In genomic region chr11:125342281-125342980, GRCh38 we compare ENCODE assay signal across 27 cellular contexts.
A peak's percentile ranks its signal among the peaks of the same experiment; 100 is the strongest.
DNase-seq lines count a peak whose midpoint lies in the region; ATAC-seq and TF ChIP-seq lines count a peak whose summit lies in the region.
"Had no signal": no experiment of that assay in that cellular context is flagged by ENCODE, and none has a peak within 500 bp of the region (broad histone marks: within the 10 kb centered on the region; RNA-seq: fewer than 3 reads in every experiment).

No MANE protein-coding gene starts in this region.

- H4K20me1 ChIP-seq in GM23338 (replicated peaks; ENCODE audit: insufficient read depth) = no peaks in the 10 kb centered on the region
- no peaks in the 10 kb centered on the region for H4K20me1 ChIP-seq in osteoblast (ENCODE audit: insufficient read depth, low read length)

- H3K4me1 Mint-ChIP-seq in GM23338 = peaks cover 49% of the 10 kb centered on the region
- H3K4me1 Mint-ChIP-seq in brain = peaks cover 96% of the 10 kb centered on the region
- peaks cover 92% of the 10 kb centered on the region for H3K4me1 Mint-ChIP-seq in nephron
- H3K4me1 Mint-ChIP-seq: B cell; stimulated activated effector memory CD8-positive, alpha-beta T cell treated with anti-CD3 and anti-CD28 coated beads, Interleukin-12 subunit alpha, Interleukin-12 subunit beta, amount 100 ng/mL, for 72 hours; T-cell had no signal

- H3K27me3 Mint-ChIP-seq in GM23338 (ENCODE audit: insufficient read depth, low read depth, poor library complexity) (peaks cover 25% of the 10 kb centered on the region), brain (peaks cover 3% of the 10 kb centered on the region), nephron (ENCODE audit: low read depth) (peaks cover 6% of the 10 kb centered on the region)

- H3K27me3 ChIP-seq in GM23338 (ENCODE audit: insufficient read depth) (peaks cover 9% of the 10 kb centered on the region; the same call in 1 of the 2 replicates), spleen (replicated peaks in 1 of 7) (peaks cover 0 to 49% (median 0%) of the 10 kb centered on the region in 7 donors), osteoblast (ENCODE audit: insufficient read depth, low read length) (peaks cover 4% of the 10 kb centered on the region)
- H3K27me3 ChIP-seq: ovary, right atrium auricular region, SJSA1 had no signal

- no peaks in the 10 kb centered on the region for H3F3A ChIP-seq in GM23338 (replicated peaks; ENCODE audit: low read depth)

- H3K4me1 ChIP-seq in GM23338 (ENCODE audit: insufficient read depth) (peaks cover 24% of the 10 kb centered on the region), spleen (peaks cover 0 to 20% (median 1%) of the 10 kb centered on the region in 6 donors), osteoblast (ENCODE audit: insufficient read depth, low read length) (peaks cover 19% of the 10 kb centered on the region)
- H3K4me1 ChIP-seq: SJSA1 had no signal

- peak; percentile 8; the same call in 2 of the 3 replicates for ATAC-seq in GM23338
- ATAC-seq: CD8-positive, alpha-beta T cell; stimulated activated effector memory CD8-positive, alpha-beta T cell treated with anti-CD3 and anti-CD28 coated beads, Interleukin-12 subunit alpha, Interleukin-12 subunit beta, amount 100 ng/mL, for 72 hours; T-cell had no signal

- H3K36me3 ChIP-seq in GM23338 (ENCODE audit: insufficient read depth) = no peaks in the 10 kb centered on the region
- no peaks in the 10 kb centered on the region for H3K36me3 ChIP-seq in spleen
- no peaks in the 10 kb centered on the region for H3K36me3 ChIP-seq in osteoblast (ENCODE audit: insufficient read depth, low read length)
- H3K36me3 ChIP-seq: ovary, right atrium auricular region, SJSA1 had no signal

- no peak for TF ChIP-seq CTCF in GM23338 (conservative IDR thresholded peaks at IDR 0.05; ENCODE audit: low read depth in 2 of 2)
- no peak for TF ChIP-seq CTCF in brain (conservative IDR thresholded peaks at IDR 0.05)
- TF ChIP-seq CTCF in nephron (IDR thresholded peaks at IDR 0.05; ENCODE audit: unreplicated experiment in 3 of 3) = no peak
- TF ChIP-seq CTCF in spleen (IDR thresholded peaks at IDR 0.05 in 8 of 11, conservative IDR thresholded peaks at IDR 0.05 in 3 of 11) = no peak
- no peak for TF ChIP-seq CTCF in osteoblast (IDR thresholded peaks at IDR 0.05; ENCODE audit: extremely low read depth, low read depth, low read length)

- H3K9me2 ChIP-seq in GM23338 (ENCODE audit: insufficient read depth) = no peaks in the 10 kb centered on the region

- DNase-seq in GM23338 (ENCODE audit: low spot score) = no peak
- DNase-seq in spleen = peak; percentile 54
- no peak for DNase-seq in stimulated activated CD4-positive, alpha-beta T cell treated with anti-CD3 and anti-CD28 coated beads, Interleukin-4, amount 100 ng/mL, for 24 hours
- DNase-seq in kidney tubule cell (ENCODE audit: low spot score) = no peak
- no peak for DNase-seq in DMS153 treated with DMSO at 0.1 percent for 48 hours (lab: John Stamatoyannopoulos, UW; ENCODE audit: unreplicated experiment)
- DNase-seq in osteoblast (ENCODE audit: insufficient read length, low spot score, missing footprints) = no peak
- DNase-seq: activated CD4-positive, alpha-beta T cell treated with anti-CD3 and anti-CD28 coated beads, Interleukin-2, amount 50 U/mL, for 4 hours; activated CD8-positive, alpha-beta memory T cell treated with anti-CD3 and anti-CD28 coated beads, Interleukin-2, amount 50 U/mL, for 48 hours; amygdala; CD8-positive, alpha-beta T cell; cortex of kidney; naive B cell; NCI-H1105 treated with DMSO at 0.1 percent for 48 hours; NCI-H2029 treated with DMSO at 0.1 percent for 48 hours; NCI-H226; RPMI8226; stimulated activated CD4-positive, alpha-beta T cell treated with anti-CD3 and anti-CD28 coated beads, Interleukin-12 subunit alpha, Interleukin-12 subunit beta, amount 100 ng/mL, for 4 hours; stimulated activated CD4-positive, alpha-beta T cell treated with anti-CD3 and anti-CD28 coated beads, Interleukin-4, amount 100 ng/mL, for 1 hour; T-cell had no signal

- H2AFZ ChIP-seq in GM23338 (peak overlapping the region; percentile 98), osteoblast (ENCODE audit: low read length) (no peak overlapping the region)

- H3K9me3 ChIP-seq in spleen (no peaks in the 10 kb centered on the region), osteoblast (ENCODE audit: low read depth, low read length) (no peaks in the 10 kb centered on the region)
- H3K9me3 ChIP-seq: ovary, right atrium auricular region, SJSA1 had no signal

- WGBS in spleen, 5 donors = 79 to 89% (median 84%) methylated on average over 15 to 16 of the region's 16 CpGs

- H3K9me3 Mint-ChIP-seq in GM23338 (no peaks in the 10 kb centered on the region), brain (no peaks in the 10 kb centered on the region), nephron (no peaks in the 10 kb centered on the region)
- H3K9me3 Mint-ChIP-seq: activated naive CD4-positive, alpha-beta T cell treated with anti-CD3 and anti-CD28 coated beads, Interleukin-2, amount 50 U/mL, for 24 hours; CD8-positive, alpha-beta T cell; naive B cell; stimulated activated effector memory CD8-positive, alpha-beta T cell treated with anti-CD3 and anti-CD28 coated beads, Interleukin-12 subunit alpha, Interleukin-12 subunit beta, amount 100 ng/mL, for 72 hours; T-cell had no signal

- no peaks in the 10 kb centered on the region for H3K36me3 Mint-ChIP-seq in GM23338 (ENCODE audit: low read depth)
- no peaks in the 10 kb centered on the region for H3K36me3 Mint-ChIP-seq in brain
- H3K36me3 Mint-ChIP-seq in nephron (ENCODE audit: low read depth) = peaks cover 12% of the 10 kb centered on the region
- H3K36me3 Mint-ChIP-seq: activated naive CD4-positive, alpha-beta T cell treated with anti-CD3 and anti-CD28 coated beads, Interleukin-2, amount 50 U/mL, for 24 hours; CD8-positive, alpha-beta T cell; naive B cell; stimulated activated effector memory CD8-positive, alpha-beta T cell treated with anti-CD3 and anti-CD28 coated beads, Interleukin-12 subunit alpha, Interleukin-12 subunit beta, amount 100 ng/mL, for 72 hours; T-cell had no signal

- H3K27ac ChIP-seq in GM23338 (ENCODE audit: low read depth) = no peak overlapping the region
- no peak overlapping the region for H3K27ac ChIP-seq in spleen
- no peak overlapping the region for H3K27ac ChIP-seq in osteoblast (ENCODE audit: low read depth, low read length)
- H3K27ac ChIP-seq: SJSA1 had no signal

- no peaks in the 10 kb centered on the region for H3K79me2 ChIP-seq in GM23338 (replicated peaks; ENCODE audit: insufficient read depth)
- no peaks in the 10 kb centered on the region for H3K79me2 ChIP-seq in osteoblast (ENCODE audit: insufficient read depth, low read length)

- H3K4me2 ChIP-seq in GM23338 = peak overlapping the region; percentile 60
- H3K4me2 ChIP-seq in osteoblast (ENCODE audit: insufficient read depth, low read length) = no peak overlapping the region

- no peak overlapping the region for H3K4me3 ChIP-seq in GM23338
- H3K4me3 ChIP-seq in spleen = no peak overlapping the region
- H3K4me3 ChIP-seq in osteoblast (ENCODE audit: insufficient read depth, low read length) = no peak overlapping the region
- H3K4me3 ChIP-seq: ovary, right atrium auricular region, SJSA1 had no signal

- TF ChIP-seq POLR2A in spleen (IDR thresholded peaks at IDR 0.05) = no peak

- intact Hi-C loops in spleen (cut with DNase I; ENCODE audit: low total_unique reads) = loop anchor here (10.0 kb wide), 1 partner anchor 248 kb away; no protein-coding TSS in a partner anchor

- H3K27ac Mint-ChIP-seq in GM23338 (no peak overlapping the region), brain (peak overlapping the region in 4 of 5 experiments; percentile 86 to 96 (median 90)), nephron (peak overlapping the region; percentile 71 to 87 (median 87))
- H3K27ac Mint-ChIP-seq: activated naive CD4-positive, alpha-beta T cell treated with anti-CD3 and anti-CD28 coated beads, Interleukin-2, amount 50 U/mL, for 24 hours; B cell; CD8-positive, alpha-beta T cell; naive B cell; stimulated activated effector memory CD8-positive, alpha-beta T cell treated with anti-CD3 and anti-CD28 coated beads, Interleukin-12 subunit alpha, Interleukin-12 subunit beta, amount 100 ng/mL, for 72 hours; T-cell had no signal

- H3K4me3 Mint-ChIP-seq in GM23338 = no peak overlapping the region
- H3K4me3 Mint-ChIP-seq in brain = peak overlapping the region in 1 of 5 experiments; percentile 7
- H3K4me3 Mint-ChIP-seq in nephron = peak overlapping the region in 2 of 3 experiments; percentile 2 to 6
- H3K4me3 Mint-ChIP-seq: activated naive CD4-positive, alpha-beta T cell treated with anti-CD3 and anti-CD28 coated beads, Interleukin-2, amount 50 U/mL, for 24 hours; B cell; CD8-positive, alpha-beta T cell; naive B cell; stimulated activated effector memory CD8-positive, alpha-beta T cell treated with anti-CD3 and anti-CD28 coated beads, Interleukin-12 subunit alpha, Interleukin-12 subunit beta, amount 100 ng/mL, for 72 hours; T-cell had no signal

TF ChIP-seq in GM23338, 12 proteins besides CTCF, POLR2A, EP300 and RAD21 (continues in another document):
- TF ChIP-seq EZH2 (IDR thresholded peaks at IDR 0.05; ENCODE audit: low read depth, unreplicated experiment) = no peak
- no peak for TF ChIP-seq STAT1 (IDR thresholded peaks at IDR 0.05; ENCODE audit: unreplicated experiment)
